ENCODE assay signal across 15 cellular contexts in genomic region chr22:39360674-39361413, GRCh38. TPM values are rescaled to one million over a fixed set of nuclear protein-coding genes. Genes with fewer than 3 reads are reported as not detected.
DNase-seq lines count a peak whose midpoint lies in the region; ATAC-seq and TF ChIP-seq lines count a peak whose summit lies in the region.
"Had no signal": no experiment of that assay in that cellular context is flagged by ENCODE, and none has a peak within 500 bp of the region (broad histone marks: within the 10 kb centered on the region; RNA-seq: fewer than 3 reads in every experiment).

No MANE protein-coding gene starts in this region.

- TF ChIP-seq CTCF in vagina (IDR thresholded peaks at IDR 0.05): no peak

- intact Hi-C loops in Right ventricle myocardium superior (cut with DNase I) (no loop called here), left cardiac atrium (cut with DNase I) (no loop called here), vagina (cut with DNase I) (no loop called here)

- DNase-seq in Right ventricle myocardium superior (peak; percentile 14), left cardiac atrium (no peak), vagina (ENCODE audit: extremely low spot score in 2 of 2) (no peak), activated T-cell treated with anti-CD3 and anti-CD28 coated beads for 4 hours (no peak)
- DNase-seq: activated CD4-positive, CD25-positive, alpha-beta regulatory T cell treated with anti-CD3 and anti-CD28 coated beads, Interleukin-2, amount 50 U/mL, for 72 hours; cortex of kidney; foreskin melanocyte; GDM1; NCI-H526 treated with DMSO at 0.1 percent for 48 hours; stimulated activated CD4-positive, alpha-beta T cell treated with anti-CD3 and anti-CD28 coated beads, Interleukin-2, amount 100 ng/mL, for 48 hours had no signal

- H3K36me3 ChIP-seq in iPS-20b (ENCODE audit: insufficient read depth, low read depth, low read length) (no peaks in the 10 kb centered on the region), vagina (peaks cover 0 to 9% of the 10 kb centered on the region in 2 donors)

- no peaks in the 10 kb centered on the region for H3K27me3 ChIP-seq in iPS-20b (ENCODE audit: insufficient read depth, low read length)
- H3K27me3 ChIP-seq in vagina: no peaks in the 10 kb centered on the region
- H3K27me3 ChIP-seq: SJSA1 had no signal

- ATAC-seq in Right ventricle myocardium superior (ENCODE audit: poor library complexity) (no peak), left cardiac atrium (no peak), HG03045 (IDR thresholded peaks at IDR 0.05; ENCODE audit: unreplicated experiment) (no peak), GM18870 (IDR thresholded peaks at IDR 0.05; ENCODE audit: unreplicated experiment) (no peak)

- H3K9ac ChIP-seq in iPS-20b (ENCODE audit: low read depth, low read length): peak overlapping the region; percentile 3; the same call in 1 of the 2 replicates

- H3K4me3 ChIP-seq in iPS-20b (ENCODE audit: low read length) (peak overlapping the region; percentile 3; the same call in 1 of the 2 replicates), vagina (no peak overlapping the region)
- H3K4me3 ChIP-seq: SJSA1 had no signal

- H3K27ac ChIP-seq in angular gyrus (ENCODE audit: low read depth, low read length) (peak overlapping the region; percentile 57), iPS-20b (ENCODE audit: low read length) (no peak overlapping the region), vagina (peak overlapping the region; percentile 59)
- H3K27ac ChIP-seq: SJSA1 had no signal

- H3K9me3 ChIP-seq in iPS-20b (ENCODE audit: insufficient read depth, low read depth, low read length) (no peaks in the 10 kb centered on the region), vagina (no peaks in the 10 kb centered on the region)
- H3K9me3 ChIP-seq: SJSA1 had no signal

- no peak for TF ChIP-seq POLR2A in vagina (IDR thresholded peaks at IDR 0.05)

- H3K4me1 ChIP-seq in iPS-20b (ENCODE audit: insufficient read depth, low read length) (peaks cover 19% of the 10 kb centered on the region; the same call in 1 of the 2 replicates), vagina (peaks cover 61% of the 10 kb centered on the region)

RNA-seq across cellular contexts. Expression of gene SYNGR1, which starts 11.1 kb away (rescaled TPM):
- total RNA-seq in Right ventricle myocardium superior (32.2 TPM), left cardiac atrium (10 to 100 TPM; 48.3 to 60.8 TPM), vagina (42.2 TPM)

RNA-seq across cellular contexts. Expression of gene TAB1, which starts 38.7 kb away (rescaled TPM):
- total RNA-seq in Right ventricle myocardium superior (17.3 TPM), left cardiac atrium (10 to 100 TPM; 14.1 to 16.8 TPM), vagina (25.5 TPM)

RNA-seq across cellular contexts. Expression of gene RPL3, which starts 41.4 kb away (rescaled TPM):
- 300 TPM for total RNA-seq in Right ventricle myocardium superior
- total RNA-seq in left cardiac atrium: 1,000 to 10,000 TPM in 1 of 2 donors, 100 to 1,000 TPM in 1; 796 to 1,078 TPM
- total RNA-seq in vagina: 2,613 TPM
